ENCODE assay signal across 3 cellular contexts in genomic region chr4:144584428-144584827, GRCh38.
TF ChIP-seq lines count a peak whose summit lies in the region.

No MANE protein-coding gene starts in this region.

TF ChIP-seq in SK-N-SH, 30 proteins besides CTCF, POLR2A, EP300 and RAD21:
- TF ChIP-seq FOXJ3 (CRISPR knock-in tag; IDR thresholded peaks at IDR 0.05): no peak
- TF ChIP-seq GATA2 (CRISPR knock-in tag; IDR thresholded peaks at IDR 0.05): no peak
- no peak for TF ChIP-seq IRF3 (IDR thresholded peaks at IDR 0.05; ENCODE audit: low read depth, low read length)
- no peak for TF ChIP-seq MEF2A (IDR thresholded peaks at IDR 0.05; ENCODE audit: borderline replicate concordance, low read depth)
- TF ChIP-seq ELF1 (IDR thresholded peaks at IDR 0.05): no peak
- no peak for TF ChIP-seq RXRA (IDR thresholded peaks at IDR 0.05; ENCODE audit: borderline replicate concordance, low read depth)
- TF ChIP-seq SIN3A (IDR thresholded peaks at IDR 0.05; ENCODE audit: borderline replicate concordance, low read depth, low read length): no peak
- no peak for TF ChIP-seq SMC3 (IDR thresholded peaks at IDR 0.05; ENCODE audit: low read depth, low read length)
- TF ChIP-seq, protein P1, sequence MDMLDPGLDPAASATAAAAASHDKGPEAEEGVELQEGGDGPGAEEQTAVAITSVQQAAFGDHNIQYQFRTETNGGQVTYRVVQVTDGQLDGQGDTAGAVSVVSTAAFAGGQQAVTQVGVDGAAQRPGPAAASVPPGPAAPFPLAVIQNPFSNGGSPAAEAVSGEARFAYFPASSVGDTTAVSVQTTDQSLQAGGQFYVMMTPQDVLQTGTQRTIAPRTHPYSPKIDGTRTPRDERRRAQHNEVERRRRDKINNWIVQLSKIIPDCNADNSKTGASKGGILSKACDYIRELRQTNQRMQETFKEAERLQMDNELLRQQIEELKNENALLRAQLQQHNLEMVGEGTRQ (IDR thresholded peaks at IDR 0.05; ENCODE audit: borderline replicate concordance, low read depth, low read length): no peak
- TF ChIP-seq GABPA (IDR thresholded peaks at IDR 0.05; ENCODE audit: low read depth): no peak
- no peak for TF ChIP-seq TCF12 (IDR thresholded peaks at IDR 0.05)
TF ChIP-seq in SK-N-SH: peak in this region for 0.

TF ChIP-seq in SK-N-SH treated with all-trans-retinoic acid at 6 μM for 48 hours, 23 proteins besides CTCF, POLR2A, EP300 and RAD21:
- TF ChIP-seq RARB (CRISPR knock-in tag; IDR thresholded peaks at IDR 0.05) (no peak), ZFP30 (CRISPR knock-in tag; IDR thresholded peaks at IDR 0.05) (no peak), TOX (CRISPR knock-in tag; IDR thresholded peaks at IDR 0.05; ENCODE audit: borderline replicate concordance) (no peak)

TF ChIP-seq in HepG2, 621 proteins besides CTCF, POLR2A, EP300 and RAD21:
- TF ChIP-seq, protein P2, sequence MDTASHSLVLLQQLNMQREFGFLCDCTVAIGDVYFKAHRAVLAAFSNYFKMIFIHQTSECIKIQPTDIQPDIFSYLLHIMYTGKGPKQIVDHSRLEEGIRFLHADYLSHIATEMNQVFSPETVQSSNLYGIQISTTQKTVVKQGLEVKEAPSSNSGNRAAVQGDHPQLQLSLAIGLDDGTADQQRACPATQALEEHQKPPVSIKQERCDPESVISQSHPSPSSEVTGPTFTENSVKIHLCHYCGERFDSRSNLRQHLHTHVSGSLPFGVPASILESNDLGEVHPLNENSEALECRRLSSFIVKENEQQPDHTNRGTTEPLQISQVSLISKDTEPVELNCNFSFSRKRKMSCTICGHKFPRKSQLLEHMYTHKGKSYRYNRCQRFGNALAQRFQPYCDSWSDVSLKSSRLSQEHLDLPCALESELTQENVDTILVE (CRISPR knock-in tag; IDR thresholded peaks at IDR 0.05): no peak
- TF ChIP-seq RBFOX2 (IDR thresholded peaks at IDR 0.05; ENCODE audit: low read depth, low read length) (no peak), NCOA2 (CRISPR knock-in tag; IDR thresholded peaks at IDR 0.05) (no peak), IKZF5 (CRISPR knock-in tag; IDR thresholded peaks at IDR 0.05) (no peak), ZNF224 (CRISPR knock-in tag; IDR thresholded peaks at IDR 0.05) (no peak), EED (CRISPR knock-in tag; IDR thresholded peaks at IDR 0.05) (no peak), ZNF772 (CRISPR knock-in tag; IDR thresholded peaks at IDR 0.05) (no peak), IRX3 (CRISPR knock-in tag; IDR thresholded peaks at IDR 0.05; ENCODE audit: borderline replicate concordance, low read depth) (no peak), ZNF660 (CRISPR knock-in tag; IDR thresholded peaks at IDR 0.05; ENCODE audit: borderline replicate concordance, low read depth) (no peak), HOXA3 (CRISPR knock-in tag; IDR thresholded peaks at IDR 0.05) (no peak), KLF13 (CRISPR knock-in tag; IDR thresholded peaks at IDR 0.05) (no peak), GATA4 (IDR thresholded peaks at IDR 0.05; ENCODE audit: borderline replicate concordance, low read depth) (no peak), SPEN (CRISPR knock-in tag; IDR thresholded peaks at IDR 0.05; ENCODE audit: low read depth) (no peak), RBM39 (IDR thresholded peaks at IDR 0.05; ENCODE audit: low read depth, low read length, poor library complexity, severe bottlenecking) (no peak)
- TF ChIP-seq, protein P3, sequence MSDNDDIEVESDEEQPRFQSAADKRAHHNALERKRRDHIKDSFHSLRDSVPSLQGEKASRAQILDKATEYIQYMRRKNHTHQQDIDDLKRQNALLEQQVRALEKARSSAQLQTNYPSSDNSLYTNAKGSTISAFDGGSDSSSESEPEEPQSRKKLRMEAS (IDR thresholded peaks at IDR 0.05): no peak
- TF ChIP-seq, protein P4, sequence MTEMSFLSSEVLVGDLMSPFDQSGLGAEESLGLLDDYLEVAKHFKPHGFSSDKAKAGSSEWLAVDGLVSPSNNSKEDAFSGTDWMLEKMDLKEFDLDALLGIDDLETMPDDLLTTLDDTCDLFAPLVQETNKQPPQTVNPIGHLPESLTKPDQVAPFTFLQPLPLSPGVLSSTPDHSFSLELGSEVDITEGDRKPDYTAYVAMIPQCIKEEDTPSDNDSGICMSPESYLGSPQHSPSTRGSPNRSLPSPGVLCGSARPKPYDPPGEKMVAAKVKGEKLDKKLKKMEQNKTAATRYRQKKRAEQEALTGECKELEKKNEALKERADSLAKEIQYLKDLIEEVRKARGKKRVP (CRISPR knock-in tag; IDR thresholded peaks at IDR 0.05): no peak
- TF ChIP-seq, protein P5, sequence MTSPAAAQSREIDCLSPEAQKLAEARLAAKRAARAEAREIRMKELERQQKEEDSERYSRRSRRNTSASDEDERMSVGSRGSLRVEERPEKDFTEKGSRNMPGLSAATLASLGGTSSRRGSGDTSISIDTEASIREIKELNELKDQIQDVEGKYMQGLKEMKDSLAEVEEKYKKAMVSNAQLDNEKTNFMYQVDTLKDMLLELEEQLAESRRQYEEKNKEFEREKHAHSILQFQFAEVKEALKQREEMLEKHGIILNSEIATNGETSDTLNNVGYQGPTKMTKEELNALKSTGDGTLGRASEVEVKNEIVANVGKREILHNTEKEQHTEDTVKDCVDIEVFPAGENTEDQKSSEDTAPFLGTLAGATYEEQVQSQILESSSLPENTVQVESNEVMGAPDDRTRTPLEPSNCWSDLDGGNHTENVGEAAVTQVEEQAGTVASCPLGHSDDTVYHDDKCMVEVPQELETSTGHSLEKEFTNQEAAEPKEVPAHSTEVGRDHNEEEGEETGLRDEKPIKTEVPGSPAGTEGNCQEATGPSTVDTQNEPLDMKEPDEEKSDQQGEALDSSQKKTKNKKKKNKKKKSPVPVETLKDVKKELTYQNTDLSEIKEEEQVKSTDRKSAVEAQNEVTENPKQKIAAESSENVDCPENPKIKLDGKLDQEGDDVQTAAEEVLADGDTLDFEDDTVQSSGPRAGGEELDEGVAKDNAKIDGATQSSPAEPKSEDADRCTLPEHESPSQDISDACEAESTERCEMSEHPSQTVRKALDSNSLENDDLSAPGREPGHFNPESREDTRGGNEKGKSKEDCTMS (CRISPR knock-in tag; conservative IDR thresholded peaks at IDR 0.05): no peak
- TF ChIP-seq, protein P6, sequence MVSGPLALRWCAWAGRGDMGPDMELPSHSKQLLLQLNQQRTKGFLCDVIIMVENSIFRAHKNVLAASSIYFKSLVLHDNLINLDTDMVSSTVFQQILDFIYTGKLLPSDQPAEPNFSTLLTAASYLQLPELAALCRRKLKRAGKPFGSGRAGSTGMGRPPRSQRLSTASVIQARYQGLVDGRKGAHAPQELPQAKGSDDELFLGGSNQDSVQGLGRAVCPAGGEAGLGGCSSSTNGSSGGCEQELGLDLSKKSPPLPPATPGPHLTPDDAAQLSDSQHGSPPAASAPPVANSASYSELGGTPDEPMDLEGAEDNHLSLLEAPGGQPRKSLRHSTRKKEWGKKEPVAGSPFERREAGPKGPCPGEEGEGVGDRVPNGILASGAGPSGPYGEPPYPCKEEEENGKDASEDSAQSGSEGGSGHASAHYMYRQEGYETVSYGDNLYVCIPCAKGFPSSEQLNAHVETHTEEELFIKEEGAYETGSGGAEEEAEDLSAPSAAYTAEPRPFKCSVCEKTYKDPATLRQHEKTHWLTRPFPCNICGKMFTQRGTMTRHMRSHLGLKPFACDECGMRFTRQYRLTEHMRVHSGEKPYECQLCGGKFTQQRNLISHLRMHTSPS (CRISPR knock-in tag; IDR thresholded peaks at IDR 0.05; ENCODE audit: low read depth): no peak
